Comparison of ENCODE assay signal across 1 cellular context in the genomic region with DNA sequence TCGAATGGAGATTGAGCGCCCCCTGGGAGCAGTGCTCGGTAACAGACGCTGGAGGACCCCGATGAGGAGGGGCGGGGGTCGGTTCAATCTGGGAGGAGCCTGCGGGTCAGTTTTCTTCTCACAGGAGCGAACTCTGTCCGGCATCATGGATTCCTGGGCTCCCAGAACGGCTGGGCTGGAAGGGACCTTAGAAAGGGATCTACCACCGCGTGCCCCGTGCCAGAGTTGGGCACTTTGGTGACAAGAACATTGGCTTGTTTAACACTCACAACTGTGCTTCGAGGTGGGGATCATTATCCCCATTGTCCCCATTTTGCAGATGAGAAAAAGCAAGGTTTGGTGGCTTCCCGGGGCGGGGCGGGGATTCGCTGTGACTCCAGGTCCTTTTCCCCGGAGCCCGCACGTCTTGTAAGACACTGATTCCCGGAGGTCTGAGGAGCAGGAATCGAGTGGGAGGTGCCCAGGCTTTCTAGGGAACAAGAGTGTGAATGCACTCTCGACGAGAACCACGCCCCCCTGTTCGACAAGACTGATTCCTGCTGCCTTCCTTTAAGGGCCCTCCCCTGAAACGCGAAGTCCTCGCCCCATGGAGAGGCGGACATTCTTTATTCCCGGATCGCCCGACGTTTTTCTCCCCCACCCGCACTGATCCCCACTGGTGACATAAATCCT.
A peak's percentile ranks its signal among the peaks of the same experiment; 100 is the strongest.
TF ChIP-seq lines count a peak whose summit lies in the region.

No MANE protein-coding gene starts in this region.

TF ChIP-seq in HepG2, 621 proteins besides CTCF, POLR2A, EP300 and RAD21 (continues in another document):
- TF ChIP-seq ZSCAN25 (CRISPR knock-in tag; IDR thresholded peaks at IDR 0.05) (peak; percentile 24; the same call in 1 of the 2 replicates), SAP130 (CRISPR knock-in tag; IDR thresholded peaks at IDR 0.05; ENCODE audit: low read depth) (peak; percentile 38; the same call in 1 of the 2 replicates), NFATC3 (CRISPR knock-in tag; IDR thresholded peaks at IDR 0.05) (peak; percentile 61; the same call in 1 of the 2 replicates), STAG1 (CRISPR knock-in tag; IDR thresholded peaks at IDR 0.05) (peak; percentile 97), HNF4G (IDR thresholded peaks at IDR 0.05; ENCODE audit: borderline replicate concordance, low read depth, low read length) (no peak), HNF4G (CRISPR knock-in tag; IDR thresholded peaks at IDR 0.05; ENCODE audit: borderline replicate concordance, low read depth) (peak; percentile 40; the same call in 1 of the 2 replicates), MIER2 (CRISPR knock-in tag; IDR thresholded peaks at IDR 0.05) (0 out of 2 replicates have a peak, but pooled peaks have one; percentile 31), HDAC1 (CRISPR knock-in tag; IDR thresholded peaks at IDR 0.05) (peak; percentile 73; the same call in 1 of the 2 replicates), XRCC5 (optimal IDR thresholded peaks at IDR 0.05; ENCODE audit: low read length) (peak; percentile 96), HOXD1 (CRISPR knock-in tag; IDR thresholded peaks at IDR 0.05) (no peak), ZNF501 (CRISPR knock-in tag; IDR thresholded peaks at IDR 0.05) (peak; percentile 87), HOXA5 (CRISPR knock-in tag; IDR thresholded peaks at IDR 0.05) (no peak), ZFX (CRISPR knock-in tag; IDR thresholded peaks at IDR 0.05; ENCODE audit: low read depth) (peak; percentile 49; the same call in 1 of the 2 replicates), MIXL1 (CRISPR knock-in tag; IDR thresholded peaks at IDR 0.05) (peak; percentile 45; the same call in 1 of the 2 replicates), DNMT1 (CRISPR knock-in tag; IDR thresholded peaks at IDR 0.05) (0 out of 2 replicates have a peak, but pooled peaks have one; percentile 48), ZMYM2 (CRISPR knock-in tag; IDR thresholded peaks at IDR 0.05) (peak; percentile 55), KDM1A (CRISPR knock-in tag; IDR thresholded peaks at IDR 0.05) (peak; percentile 95), GABPA (IDR thresholded peaks at IDR 0.05; ENCODE audit: low read depth, low read length) (no peak), GABPA (CRISPR knock-in tag; IDR thresholded peaks at IDR 0.05; ENCODE audit: low read depth) (no peak), ZNF225 (CRISPR knock-in tag; IDR thresholded peaks at IDR 0.05) (peak; percentile 48), STAT5B (CRISPR knock-in tag; IDR thresholded peaks at IDR 0.05) (0 out of 2 replicates have a peak, but pooled peaks have one; percentile 8), ISL2 (CRISPR knock-in tag; IDR thresholded peaks at IDR 0.05) (no peak; the same call in 1 of the 2 replicates)
- TF ChIP-seq, protein P1, sequence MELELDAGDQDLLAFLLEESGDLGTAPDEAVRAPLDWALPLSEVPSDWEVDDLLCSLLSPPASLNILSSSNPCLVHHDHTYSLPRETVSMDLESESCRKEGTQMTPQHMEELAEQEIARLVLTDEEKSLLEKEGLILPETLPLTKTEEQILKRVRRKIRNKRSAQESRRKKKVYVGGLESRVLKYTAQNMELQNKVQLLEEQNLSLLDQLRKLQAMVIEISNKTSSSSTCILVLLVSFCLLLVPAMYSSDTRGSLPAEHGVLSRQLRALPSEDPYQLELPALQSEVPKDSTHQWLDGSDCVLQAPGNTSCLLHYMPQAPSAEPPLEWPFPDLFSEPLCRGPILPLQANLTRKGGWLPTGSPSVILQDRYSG (CRISPR knock-in tag; IDR thresholded peaks at IDR 0.05) = no peak
- TF ChIP-seq, protein P2, sequence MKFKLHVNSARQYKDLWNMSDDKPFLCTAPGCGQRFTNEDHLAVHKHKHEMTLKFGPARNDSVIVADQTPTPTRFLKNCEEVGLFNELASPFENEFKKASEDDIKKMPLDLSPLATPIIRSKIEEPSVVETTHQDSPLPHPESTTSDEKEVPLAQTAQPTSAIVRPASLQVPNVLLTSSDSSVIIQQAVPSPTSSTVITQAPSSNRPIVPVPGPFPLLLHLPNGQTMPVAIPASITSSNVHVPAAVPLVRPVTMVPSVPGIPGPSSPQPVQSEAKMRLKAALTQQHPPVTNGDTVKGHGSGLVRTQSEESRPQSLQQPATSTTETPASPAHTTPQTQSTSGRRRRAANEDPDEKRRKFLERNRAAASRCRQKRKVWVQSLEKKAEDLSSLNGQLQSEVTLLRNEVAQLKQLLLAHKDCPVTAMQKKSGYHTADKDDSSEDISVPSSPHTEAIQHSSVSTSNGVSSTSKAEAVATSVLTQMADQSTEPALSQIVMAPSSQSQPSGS (CRISPR knock-in tag; IDR thresholded peaks at IDR 0.05) = peak; percentile 46; the same call in 1 of the 2 replicates
- TF ChIP-seq, protein P3, sequence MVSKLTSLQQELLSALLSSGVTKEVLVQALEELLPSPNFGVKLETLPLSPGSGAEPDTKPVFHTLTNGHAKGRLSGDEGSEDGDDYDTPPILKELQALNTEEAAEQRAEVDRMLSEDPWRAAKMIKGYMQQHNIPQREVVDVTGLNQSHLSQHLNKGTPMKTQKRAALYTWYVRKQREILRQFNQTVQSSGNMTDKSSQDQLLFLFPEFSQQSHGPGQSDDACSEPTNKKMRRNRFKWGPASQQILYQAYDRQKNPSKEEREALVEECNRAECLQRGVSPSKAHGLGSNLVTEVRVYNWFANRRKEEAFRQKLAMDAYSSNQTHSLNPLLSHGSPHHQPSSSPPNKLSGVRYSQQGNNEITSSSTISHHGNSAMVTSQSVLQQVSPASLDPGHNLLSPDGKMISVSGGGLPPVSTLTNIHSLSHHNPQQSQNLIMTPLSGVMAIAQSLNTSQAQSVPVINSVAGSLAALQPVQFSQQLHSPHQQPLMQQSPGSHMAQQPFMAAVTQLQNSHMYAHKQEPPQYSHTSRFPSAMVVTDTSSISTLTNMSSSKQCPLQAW (CRISPR knock-in tag; IDR thresholded peaks at IDR 0.05) = peak; percentile 75
- TF ChIP-seq, protein P4, sequence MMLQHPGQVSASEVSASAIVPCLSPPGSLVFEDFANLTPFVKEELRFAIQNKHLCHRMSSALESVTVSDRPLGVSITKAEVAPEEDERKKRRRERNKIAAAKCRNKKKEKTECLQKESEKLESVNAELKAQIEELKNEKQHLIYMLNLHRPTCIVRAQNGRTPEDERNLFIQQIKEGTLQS (CRISPR knock-in tag; IDR thresholded peaks at IDR 0.05) = peak; percentile 4; the same call in 1 of the 2 replicates
- TF ChIP-seq, protein P5, sequence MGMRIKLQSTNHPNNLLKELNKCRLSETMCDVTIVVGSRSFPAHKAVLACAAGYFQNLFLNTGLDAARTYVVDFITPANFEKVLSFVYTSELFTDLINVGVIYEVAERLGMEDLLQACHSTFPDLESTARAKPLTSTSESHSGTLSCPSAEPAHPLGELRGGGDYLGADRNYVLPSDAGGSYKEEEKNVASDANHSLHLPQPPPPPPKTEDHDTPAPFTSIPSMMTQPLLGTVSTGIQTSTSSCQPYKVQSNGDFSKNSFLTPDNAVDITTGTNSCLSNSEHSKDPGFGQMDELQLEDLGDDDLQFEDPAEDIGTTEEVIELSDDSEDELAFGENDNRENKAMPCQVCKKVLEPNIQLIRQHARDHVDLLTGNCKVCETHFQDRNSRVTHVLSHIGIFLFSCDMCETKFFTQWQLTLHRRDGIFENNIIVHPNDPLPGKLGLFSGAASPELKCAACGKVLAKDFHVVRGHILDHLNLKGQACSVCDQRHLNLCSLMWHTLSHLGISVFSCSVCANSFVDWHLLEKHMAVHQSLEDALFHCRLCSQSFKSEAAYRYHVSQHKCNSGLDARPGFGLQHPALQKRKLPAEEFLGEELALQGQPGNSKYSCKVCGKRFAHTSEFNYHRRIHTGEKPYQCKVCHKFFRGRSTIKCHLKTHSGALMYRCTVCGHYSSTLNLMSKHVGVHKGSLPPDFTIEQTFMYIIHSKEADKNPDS (CRISPR knock-in tag; IDR thresholded peaks at IDR 0.05) = no peak
- TF ChIP-seq, protein P6, sequence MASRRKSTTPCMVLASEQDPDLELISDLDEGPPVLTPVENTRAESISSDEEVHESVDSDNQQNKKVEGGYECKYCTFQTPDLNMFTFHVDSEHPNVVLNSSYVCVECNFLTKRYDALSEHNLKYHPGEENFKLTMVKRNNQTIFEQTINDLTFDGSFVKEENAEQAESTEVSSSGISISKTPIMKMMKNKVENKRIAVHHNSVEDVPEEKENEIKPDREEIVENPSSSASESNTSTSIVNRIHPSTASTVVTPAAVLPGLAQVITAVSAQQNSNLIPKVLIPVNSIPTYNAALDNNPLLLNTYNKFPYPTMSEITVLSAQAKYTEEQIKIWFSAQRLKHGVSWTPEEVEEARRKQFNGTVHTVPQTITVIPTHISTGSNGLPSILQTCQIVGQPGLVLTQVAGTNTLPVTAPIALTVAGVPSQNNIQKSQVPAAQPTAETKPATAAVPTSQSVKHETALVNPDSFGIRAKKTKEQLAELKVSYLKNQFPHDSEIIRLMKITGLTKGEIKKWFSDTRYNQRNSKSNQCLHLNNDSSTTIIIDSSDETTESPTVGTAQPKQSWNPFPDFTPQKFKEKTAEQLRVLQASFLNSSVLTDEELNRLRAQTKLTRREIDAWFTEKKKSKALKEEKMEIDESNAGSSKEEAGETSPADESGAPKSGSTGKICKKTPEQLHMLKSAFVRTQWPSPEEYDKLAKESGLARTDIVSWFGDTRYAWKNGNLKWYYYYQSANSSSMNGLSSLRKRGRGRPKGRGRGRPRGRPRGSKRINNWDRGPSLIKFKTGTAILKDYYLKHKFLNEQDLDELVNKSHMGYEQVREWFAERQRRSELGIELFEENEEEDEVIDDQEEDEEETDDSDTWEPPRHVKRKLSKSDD (CRISPR knock-in tag; IDR thresholded peaks at IDR 0.05; ENCODE audit: low read depth) = peak; percentile 71; the same call in 1 of the 2 replicates
- TF ChIP-seq, protein P7, sequence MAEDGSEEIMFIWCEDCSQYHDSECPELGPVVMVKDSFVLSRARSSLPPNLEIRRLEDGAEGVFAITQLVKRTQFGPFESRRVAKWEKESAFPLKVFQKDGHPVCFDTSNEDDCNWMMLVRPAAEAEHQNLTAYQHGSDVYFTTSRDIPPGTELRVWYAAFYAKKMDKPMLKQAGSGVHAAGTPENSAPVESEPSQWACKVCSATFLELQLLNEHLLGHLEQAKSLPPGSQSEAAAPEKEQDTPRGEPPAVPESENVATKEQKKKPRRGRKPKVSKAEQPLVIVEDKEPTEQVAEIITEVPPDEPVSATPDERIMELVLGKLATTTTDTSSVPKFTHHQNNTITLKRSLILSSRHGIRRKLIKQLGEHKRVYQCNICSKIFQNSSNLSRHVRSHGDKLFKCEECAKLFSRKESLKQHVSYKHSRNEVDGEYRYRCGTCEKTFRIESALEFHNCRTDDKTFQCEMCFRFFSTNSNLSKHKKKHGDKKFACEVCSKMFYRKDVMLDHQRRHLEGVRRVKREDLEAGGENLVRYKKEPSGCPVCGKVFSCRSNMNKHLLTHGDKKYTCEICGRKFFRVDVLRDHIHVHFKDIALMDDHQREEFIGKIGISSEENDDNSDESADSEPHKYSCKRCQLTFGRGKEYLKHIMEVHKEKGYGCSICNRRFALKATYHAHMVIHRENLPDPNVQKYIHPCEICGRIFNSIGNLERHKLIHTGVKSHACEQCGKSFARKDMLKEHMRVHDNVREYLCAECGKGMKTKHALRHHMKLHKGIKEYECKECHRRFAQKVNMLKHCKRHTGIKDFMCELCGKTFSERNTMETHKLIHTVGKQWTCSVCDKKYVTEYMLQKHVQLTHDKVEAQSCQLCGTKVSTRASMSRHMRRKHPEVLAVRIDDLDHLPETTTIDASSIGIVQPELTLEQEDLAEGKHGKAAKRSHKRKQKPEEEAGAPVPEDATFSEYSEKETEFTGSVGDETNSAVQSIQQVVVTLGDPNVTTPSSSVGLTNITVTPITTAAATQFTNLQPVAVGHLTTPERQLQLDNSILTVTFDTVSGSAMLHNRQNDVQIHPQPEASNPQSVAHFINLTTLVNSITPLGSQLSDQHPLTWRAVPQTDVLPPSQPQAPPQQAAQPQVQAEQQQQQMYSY (CRISPR knock-in tag; IDR thresholded peaks at IDR 0.05) = peak; percentile 35; the same call in 1 of the 2 replicates
- TF ChIP-seq, protein P8, sequence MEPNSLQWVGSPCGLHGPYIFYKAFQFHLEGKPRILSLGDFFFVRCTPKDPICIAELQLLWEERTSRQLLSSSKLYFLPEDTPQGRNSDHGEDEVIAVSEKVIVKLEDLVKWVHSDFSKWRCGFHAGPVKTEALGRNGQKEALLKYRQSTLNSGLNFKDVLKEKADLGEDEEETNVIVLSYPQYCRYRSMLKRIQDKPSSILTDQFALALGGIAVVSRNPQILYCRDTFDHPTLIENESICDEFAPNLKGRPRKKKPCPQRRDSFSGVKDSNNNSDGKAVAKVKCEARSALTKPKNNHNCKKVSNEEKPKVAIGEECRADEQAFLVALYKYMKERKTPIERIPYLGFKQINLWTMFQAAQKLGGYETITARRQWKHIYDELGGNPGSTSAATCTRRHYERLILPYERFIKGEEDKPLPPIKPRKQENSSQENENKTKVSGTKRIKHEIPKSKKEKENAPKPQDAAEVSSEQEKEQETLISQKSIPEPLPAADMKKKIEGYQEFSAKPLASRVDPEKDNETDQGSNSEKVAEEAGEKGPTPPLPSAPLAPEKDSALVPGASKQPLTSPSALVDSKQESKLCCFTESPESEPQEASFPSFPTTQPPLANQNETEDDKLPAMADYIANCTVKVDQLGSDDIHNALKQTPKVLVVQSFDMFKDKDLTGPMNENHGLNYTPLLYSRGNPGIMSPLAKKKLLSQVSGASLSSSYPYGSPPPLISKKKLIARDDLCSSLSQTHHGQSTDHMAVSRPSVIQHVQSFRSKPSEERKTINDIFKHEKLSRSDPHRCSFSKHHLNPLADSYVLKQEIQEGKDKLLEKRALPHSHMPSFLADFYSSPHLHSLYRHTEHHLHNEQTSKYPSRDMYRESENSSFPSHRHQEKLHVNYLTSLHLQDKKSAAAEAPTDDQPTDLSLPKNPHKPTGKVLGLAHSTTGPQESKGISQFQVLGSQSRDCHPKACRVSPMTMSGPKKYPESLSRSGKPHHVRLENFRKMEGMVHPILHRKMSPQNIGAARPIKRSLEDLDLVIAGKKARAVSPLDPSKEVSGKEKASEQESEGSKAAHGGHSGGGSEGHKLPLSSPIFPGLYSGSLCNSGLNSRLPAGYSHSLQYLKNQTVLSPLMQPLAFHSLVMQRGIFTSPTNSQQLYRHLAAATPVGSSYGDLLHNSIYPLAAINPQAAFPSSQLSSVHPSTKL (CRISPR knock-in tag; IDR thresholded peaks at IDR 0.05) = 0 out of 2 replicates have a peak, but pooled peaks have one; percentile 35
